Comparison of ENCODE assay signal across 32 cellular contexts in genomic region chr7:76196786-76197185, GRCh38. TPM values are rescaled to one million over a fixed set of nuclear protein-coding genes. Genes with fewer than 3 reads are reported as not detected.
"Had no signal": no experiment of that assay in that cellular context is flagged by ENCODE, and none has a peak within 500 bp of the region (broad histone marks: within the 10 kb centered on the region; RNA-seq: fewer than 3 reads in every experiment).

No MANE protein-coding gene starts in this region.

- H3K4me1 Mint-ChIP-seq: activated CD4-positive, alpha-beta T cell treated with anti-CD3 and anti-CD28 coated beads, Interleukin-2, amount 10 ng/mL, durations not matched to agents 24 days and 14 days; activated T-helper 17 cell treated with anti-CD3 and anti-CD28 coated beads, Interleukin-2, amount 50 U/mL, for 72 hours; nephron; T-cell had no signal

- H3K4me3 Mint-ChIP-seq: activated CD4-positive, alpha-beta memory T cell treated with anti-CD3 and anti-CD28 coated beads for 36 hours; activated CD4-positive, alpha-beta T cell treated with anti-CD3 and anti-CD28 coated beads, Interleukin-2, amount 10 ng/mL, durations not matched to agents 24 days and 14 days; activated T-cell treated with anti-CD3 and anti-CD28 coated beads, Interleukin-2, amount 50 U/mL, for 24 hours; activated T-helper 17 cell treated with anti-CD3 and anti-CD28 coated beads, Interleukin-2, amount 50 U/mL, for 72 hours; nephron; T-cell had no signal

- H3K27ac Mint-ChIP-seq: activated CD4-positive, alpha-beta memory T cell treated with anti-CD3 and anti-CD28 coated beads for 36 hours; activated CD4-positive, alpha-beta T cell treated with anti-CD3 and anti-CD28 coated beads, Interleukin-2, amount 10 ng/mL, durations not matched to agents 24 days and 14 days; activated naive CD4-positive, alpha-beta T cell treated with anti-CD3 and anti-CD28 coated beads, Interleukin-2, amount 50 U/mL, for 72 hours; activated T-cell treated with anti-CD3 and anti-CD28 coated beads, Interleukin-2, amount 50 U/mL, for 24 hours; activated T-helper 17 cell treated with anti-CD3 and anti-CD28 coated beads, Interleukin-2, amount 50 U/mL, for 72 hours; nephron; T-cell had no signal

- H2AFZ ChIP-seq: parathyroid adenoma had no signal

- H3K4me3 ChIP-seq: breast epithelium, colonic mucosa, dorsolateral prefrontal cortex, gastroesophageal sphincter, right atrium auricular region, smooth muscle cell, suprapubic skin, tibial artery had no signal

- H3K27ac ChIP-seq: breast epithelium, colonic mucosa, gastroesophageal sphincter, parathyroid adenoma, right atrium auricular region, suprapubic skin, tibial artery, VCaP had no signal

- H3K36me3 Mint-ChIP-seq: activated CD4-positive, alpha-beta memory T cell treated with anti-CD3 and anti-CD28 coated beads for 36 hours; activated naive CD4-positive, alpha-beta T cell treated with anti-CD3 and anti-CD28 coated beads, Interleukin-2, amount 50 U/mL, for 72 hours; T-cell had no signal

- H3K4me2 ChIP-seq: smooth muscle cell had no signal

- DNase-seq: activated CD4-positive, alpha-beta memory T cell treated with anti-CD3 and anti-CD28 coated beads for 36 hours; activated CD4-positive, alpha-beta T cell treated with anti-CD3 and anti-CD28 coated beads, Interleukin-2, amount 10 ng/mL, durations not matched to agents 24 days and 14 days; activated CD4-positive, CD25-positive, alpha-beta regulatory T cell treated with anti-CD3 and anti-CD28 coated beads, Interleukin-2, amount 50 U/mL, for 72 hours; activated CD8-positive, alpha-beta memory T cell treated with anti-CD3 and anti-CD28 coated beads, Interleukin-2, amount 50 U/mL, for 48 hours; activated gamma-delta T cell treated with Interleukin-2 at 50 U/mL for 16 hours; activated T-cell treated with anti-CD3 and anti-CD28 coated beads, Interleukin-2, amount 50 U/mL, for 24 hours; central memory CD4-positive, alpha-beta T cell; colonic mucosa; effector memory CD4-positive, alpha-beta T cell; head of caudate nucleus; hippocampal formation; left cardiac atrium; left ventricle myocardium superior; mammary epithelial cell; nucleus accumbens; stimulated activated CD4-positive, alpha-beta T cell treated with anti-CD3 and anti-CD28 coated beads, Interleukin-15, amount 100 ng/mL, for 24 hours; stimulated activated CD4-positive, alpha-beta T cell treated with anti-CD3 and anti-CD28 coated beads, Interleukin-2, amount 100 ng/mL, for 24 hours; stimulated activated naive CD4-positive, alpha-beta T cell; T-cell; tibial artery had no signal

- H3K9ac ChIP-seq: parathyroid adenoma had no signal

- H3K36me3 ChIP-seq: breast epithelium, colonic mucosa, gastroesophageal sphincter, right atrium auricular region, suprapubic skin, tibial artery had no signal

- H3K4me1 ChIP-seq: breast epithelium, colonic mucosa, parathyroid adenoma had no signal

- H3K9me3 ChIP-seq: colonic mucosa had no signal

- H3K27me3 ChIP-seq: dorsolateral prefrontal cortex, right atrium auricular region had no signal

- H3K9me3 Mint-ChIP-seq: activated CD4-positive, alpha-beta memory T cell treated with anti-CD3 and anti-CD28 coated beads for 36 hours; activated CD4-positive, alpha-beta T cell treated with anti-CD3 and anti-CD28 coated beads, Interleukin-2, amount 10 ng/mL, durations not matched to agents 24 days and 14 days; activated naive CD4-positive, alpha-beta T cell treated with anti-CD3 and anti-CD28 coated beads, Interleukin-2, amount 50 U/mL, for 72 hours; activated T-cell treated with anti-CD3 and anti-CD28 coated beads, Interleukin-2, amount 50 U/mL, for 24 hours; activated T-helper 17 cell treated with anti-CD3 and anti-CD28 coated beads, Interleukin-2, amount 50 U/mL, for 72 hours; nephron; T-cell had no signal

- ATAC-seq: activated naive CD4-positive, alpha-beta T cell treated with anti-CD3 and anti-CD28 coated beads, Interleukin-2, amount 50 U/mL, for 72 hours; activated T-helper 17 cell treated with anti-CD3 and anti-CD28 coated beads, Interleukin-2, amount 50 U/mL, for 72 hours; gastroesophageal sphincter; left cardiac atrium; left ventricle myocardium superior; T-cell had no signal

RNA-seq across cellular contexts. Expression of gene SRRM3, which starts 4.9 kb away (rescaled TPM):
- total RNA-seq: activated CD4-positive, alpha-beta memory T cell treated with anti-CD3 and anti-CD28 coated beads for 36 hours; activated naive CD4-positive, alpha-beta T cell treated with anti-CD3 and anti-CD28 coated beads, Interleukin-2, amount 50 U/mL, for 72 hours; epithelial cell of proximal tubule; T-cell had no signal
